1 cellular context compared by ENCODE assay signal in genomic region chrX:24427747-24428019, GRCh38.
TF ChIP-seq lines count a peak whose summit lies in the region.

No MANE protein-coding gene starts in this region.

TF ChIP-seq in HepG2, 621 proteins besides CTCF, POLR2A, EP300 and RAD21 (continued from another document):
- TF ChIP-seq BCLAF1 (IDR thresholded peaks at IDR 0.05) (no peak), ZNF790 (CRISPR knock-in tag; IDR thresholded peaks at IDR 0.05; ENCODE audit: borderline replicate concordance) (no peak), NR2C2 (CRISPR knock-in tag; IDR thresholded peaks at IDR 0.05; ENCODE audit: borderline replicate concordance) (no peak), MBD4 (IDR thresholded peaks at IDR 0.05; ENCODE audit: borderline replicate concordance, low read length) (no peak), CHD4 (IDR thresholded peaks at IDR 0.05; ENCODE audit: borderline replicate concordance, low read length) (no peak)
